In genomic region chr20:1392693-1393506, GRCh38 we compare ENCODE assay signal across 8 cellular contexts. TPM values are rescaled to one million over a fixed set of nuclear protein-coding genes. Genes with fewer than 3 reads are reported as not detected.
DNase-seq lines count a peak whose midpoint lies in the region; ATAC-seq, FAIRE-seq and TF ChIP-seq lines count a peak whose summit lies in the region.

Gene FKBP1A, minus strand, starts transcription at chr20:1393054. Its CDS starts 56 bp downstream, at chr20:1392998.

- ATAC-seq in GM21526 (IDR thresholded peaks at IDR 0.05; ENCODE audit: low FRiP score, unreplicated experiment): peak; percentile 84

- peak within 1 kb of the TSS; percentile 33 for H3K27ac Mint-ChIP-seq in Calu3 (ENCODE audit: unreplicated experiment)

- H3K27me3 Mint-ChIP-seq in Calu3 (ENCODE audit: unreplicated experiment): peaks cover 11% of the 10 kb centered on the region

- peak within 1 kb of the TSS; percentile 87 for H3K4me3 ChIP-seq in OCI-LY1 (ENCODE audit: low read depth, low read length, poor library complexity, severe bottlenecking)
- peak within 1 kb of the TSS; percentile 82 to 86 (median 83) for H3K4me3 ChIP-seq in endothelial cell of umbilical vein (replicated peaks in 1 of 3; ENCODE audit: insufficient read depth in 1 of 3, low read depth in 1 of 3, low read length in 3 of 3)

- CTCF ChIA-PET in Calu3 (lab: Charles Lee) (interaction anchor here (1.2 kb wide), 1 partner anchor 111 kb away, joined by 4 read pairs; no protein-coding TSS in a partner anchor), endothelial cell of umbilical vein (lab: Charles Lee) (interaction anchor here (1.2 to 6.5 kb wide), 8 partner anchors 10 to 111 kb away, joined by 3 to 107 read pairs (median 14); no protein-coding TSS in a partner anchor)

- peak within 1 kb of the TSS; percentile 29 for H3K27ac ChIP-seq in OCI-LY1 (ENCODE audit: low read depth, low read length, poor library complexity, severe bottlenecking)
- peak within 1 kb of the TSS; percentile 90 for H3K27ac ChIP-seq in endothelial cell of umbilical vein (ENCODE audit: insufficient read depth, low read depth, low read length)

- H4K20me1 ChIP-seq in OCI-LY1 (ENCODE audit: insufficient read depth, low read length) (0 out of 2 replicates have a peak, but pooled peaks cover 1% of the 10 kb centered on the region), endothelial cell of umbilical vein (replicated peaks; ENCODE audit: control insufficient read depth, extremely low read depth, insufficient read depth, low read length) (peaks cover 3% of the 10 kb centered on the region)

- H3K36me3 Mint-ChIP-seq in Calu3 (ENCODE audit: insufficient read depth, unreplicated experiment): peaks cover 23% of the 10 kb centered on the region

- H3K4me1 ChIP-seq in OCI-LY1 (ENCODE audit: insufficient read depth, low read length, severe bottlenecking): peaks cover 49% of the 10 kb centered on the region
- H3K4me1 ChIP-seq in endothelial cell of umbilical vein (ENCODE audit: control insufficient read depth, extremely low read depth, insufficient read depth, low read length): peaks cover 71% of the 10 kb centered on the region

- H3K36me3 ChIP-seq in OCI-LY1 (ENCODE audit: insufficient read depth, low read length) (no peaks in the 10 kb centered on the region), endothelial cell of umbilical vein (ENCODE audit: control insufficient read depth in 2 of 2, extremely low read depth in 1 of 2, insufficient read depth in 2 of 2, low read length in 2 of 2) (peaks cover 0 to 4% of the 10 kb centered on the region in 2 experiments)

- peak; percentile 83 for FAIRE-seq in endothelial cell of umbilical vein (lab: Jason Lieb, UNC)

- intact Hi-C loops in Calu3 (cut with micrococcal nuclease; ENCODE audit: unreplicated experiment) (no loop called here), endothelial cell of umbilical vein (cut with micrococcal nuclease) (loop anchor here (1.0 to 5.0 kb wide), 4 partner anchors 42 to 166 kb away; partner anchors contain the start of genes NSFL1C and RAD21L1)

- H3K9ac ChIP-seq in OCI-LY1 (ENCODE audit: low read length): peak within 1 kb of the TSS; percentile 86
- H3K9ac ChIP-seq in endothelial cell of umbilical vein (replicated peaks; ENCODE audit: extremely low read depth, insufficient read depth, low read length): peak within 1 kb of the TSS; percentile 92

- H3K4me3 Mint-ChIP-seq in Calu3 (ENCODE audit: low read depth, unreplicated experiment): peak within 1 kb of the TSS; percentile 72

- peaks cover 12% of the 10 kb centered on the region for H3K4me1 Mint-ChIP-seq in Calu3 (ENCODE audit: low read depth, unreplicated experiment)

- no peaks in the 10 kb centered on the region for H3K9me3 Mint-ChIP-seq in Calu3 (ENCODE audit: low read depth, unreplicated experiment)

- H3K4me2 ChIP-seq in OCI-LY1 (ENCODE audit: low read length) (peak within 1 kb of the TSS; percentile 96), endothelial cell of umbilical vein (ENCODE audit: insufficient read depth, low read length) (peak within 1 kb of the TSS; percentile 91)

- no peaks in the 10 kb centered on the region for H3F3A ChIP-seq in OCI-LY1 (ENCODE audit: insufficient read depth, low read length)

- peak; percentile 79 for DNase-seq in Calu3
- peak; percentile 94 for DNase-seq in HuH-7 (ENCODE audit: low spot score)
- DNase-seq in activated CD8-positive, alpha-beta memory T cell treated with anti-CD3 and anti-CD28 coated beads, Interleukin-2, amount 50 U/mL, for 4 hours: peak; percentile 92
- DNase-seq in endothelial cell of umbilical vein (ENCODE audit: low read depth, low spot score): peak; percentile 90
- peak; percentile 87 for DNase-seq in middle frontal gyrus (ENCODE audit: extremely low spot score, low spot score)
- peak; percentile 83 to 86 for DNase-seq in stimulated activated CD8-positive, alpha-beta memory T cell treated with anti-CD3 and anti-CD28 coated beads, Interleukin-2, amount 100 ng/mL, for 48 hours (ENCODE audit: low read depth in 2 of 2)

- peaks cover 43% of the 10 kb centered on the region for H3K79me2 ChIP-seq in OCI-LY1 (ENCODE audit: insufficient read depth, low read length)
- peaks cover 57% of the 10 kb centered on the region for H3K79me2 ChIP-seq in endothelial cell of umbilical vein (ENCODE audit: control insufficient read depth, insufficient read depth, low read length)

- peaks cover 9% of the 10 kb centered on the region; the same call in 1 of the 2 replicates for H3K27me3 ChIP-seq in OCI-LY1 (ENCODE audit: insufficient read depth, low read length)
- H3K27me3 ChIP-seq in endothelial cell of umbilical vein (ENCODE audit: control insufficient read depth in 2 of 2, insufficient read depth in 2 of 2, low read length in 2 of 2): no peaks in the 10 kb centered on the region

- H3K9me2 ChIP-seq in OCI-LY1 (ENCODE audit: low read depth, low read length): no peaks in the 10 kb centered on the region

- POLR2A ChIA-PET in endothelial cell of umbilical vein (lab: Charles Lee): interaction anchor here (1.7 kb wide), 2 partner anchors 42 to 57 kb away, joined by 4 read pairs; no protein-coding TSS in a partner anchor

- no TSS peak for BruUV-seq in Calu3 (replicated peaks; lab: Mats Ljungman, UMichigan)
- BruUV-seq in endothelial cell of umbilical vein (replicated peaks; lab: Mats Ljungman, UMichigan): no TSS peak

- dilution Hi-C loops in endothelial cell of umbilical vein (cut with MboI; ENCODE audit: extremely low pct_ligation_motif_present, low sequenced_read_pairs): no loop called here

- no peaks in the 10 kb centered on the region for H3K9me3 ChIP-seq in OCI-LY1 (ENCODE audit: low read length)
- H3K9me3 ChIP-seq in endothelial cell of umbilical vein (replicated peaks; ENCODE audit: control insufficient read depth, insufficient read depth, low read length): peaks cover 4% of the 10 kb centered on the region

- no peak for TF ChIP-seq CTCF in Calu3 (IDR thresholded peaks at IDR 0.05; ENCODE audit: unreplicated experiment)
- TF ChIP-seq CTCF in OCI-LY1 (IDR thresholded peaks at IDR 0.05; ENCODE audit: low read length): no peak
- peak in 1 of 2 donors; percentile 8 for TF ChIP-seq CTCF in endothelial cell of umbilical vein (IDR thresholded peaks at IDR 0.05; ENCODE audit: extremely low read depth in 1 of 2, insufficient read depth in 1 of 2, low read depth in 1 of 2, low read length in 2 of 2)

- peak; percentile 92 for TF ChIP-seq POLR2A in endothelial cell of umbilical vein (IDR thresholded peaks at IDR 0.05; ENCODE audit: low read depth, low read length)

- peak within 1 kb of the TSS; percentile 61 for H2AFZ ChIP-seq in OCI-LY1 (ENCODE audit: low read length)
- no peak within 1 kb of the TSS for H2AFZ ChIP-seq in endothelial cell of umbilical vein (ENCODE audit: low read depth, low read length)

- H3K9me1 ChIP-seq in endothelial cell of umbilical vein (replicated peaks; ENCODE audit: control insufficient read depth, extremely low read depth, insufficient read depth, low read length): no peaks in the 10 kb centered on the region

TF ChIP-seq in endothelial cell of umbilical vein, 7 proteins besides CTCF, POLR2A, EP300 and RAD21:
- TF ChIP-seq FOS (IDR thresholded peaks at IDR 0.05; ENCODE audit: borderline replicate concordance, insufficient read depth, low read length) (peak; percentile 71), POLR2AphosphoS5 (IDR thresholded peaks at IDR 0.05; ENCODE audit: insufficient read depth, low read depth, low read length) (peak; percentile 99), JUN (IDR thresholded peaks at IDR 0.05; ENCODE audit: borderline replicate concordance, insufficient read depth, insufficient read length, low read depth) (no peak), MAX (IDR thresholded peaks at IDR 0.05; ENCODE audit: insufficient read depth, insufficient read length) (peak; percentile 27), MYC (IDR thresholded peaks at IDR 0.05; ENCODE audit: low read depth, low read length) (no peak), GATA2 (IDR thresholded peaks at IDR 0.05; ENCODE audit: insufficient read depth, insufficient read length, low read depth, low read length) (peak; percentile 70), EZH2 (IDR thresholded peaks at IDR 0.05; ENCODE audit: borderline replicate concordance, low read depth, low read length, severe bottlenecking) (no peak)

RNA-seq across cellular contexts. Expression of gene FKBP1A, which starts in this region (rescaled TPM):
- total RNA-seq in Calu3 (2022) (166 and 173 TPM in 2 replicates), endothelial cell of umbilical vein (968 and 982 TPM in 2 replicates)
- 1,861 and 1,972 TPM in 2 replicates for polyA plus RNA-seq in endothelial cell of umbilical vein
- 1,632 and 1,874 TPM in 2 replicates for polyA plus RNA-seq in endothelial cell of umbilical vein (2011; cell fraction: cytosol; rRNA removed)
- 571 and 678 TPM in 2 replicates for polyA plus RNA-seq in endothelial cell of umbilical vein (2011; cell fraction: nucleus; rRNA removed)
- polyA plus RNA-seq in endothelial cell of umbilical vein (2012): 1,466 and 1,504 TPM in 2 replicates
- polyA minus RNA-seq in endothelial cell of umbilical vein: 1,622 and 1,688 TPM in 2 replicates
- 59.7 TPM for polyA minus RNA-seq in endothelial cell of umbilical vein (2011; cell fraction: cytosol; rRNA and poly(A)+ RNA removed)
- polyA minus RNA-seq in endothelial cell of umbilical vein (2011; cell fraction: nucleus; rRNA and poly(A)+ RNA removed): 209 and 300 TPM in 2 replicates

Comparison
In these comparisons a context has a peak if more than half of its experiments do, and no peak if none do; other contexts are left out.
1. Peak in every context shown above with its lines: DNase-seq, ATAC-seq, H3K4me3 ChIP-seq and H3K27ac ChIP-seq.